In genomic region chrX:21658746-21659145, GRCh38 we compare ENCODE assay signal across 10 cellular contexts. TPM values are rescaled to one million over a fixed set of nuclear protein-coding genes. Genes with fewer than 3 reads are reported as not detected.
A peak's percentile ranks its signal among the peaks of the same experiment; 100 is the strongest.
DNase-seq lines count a peak whose midpoint lies in the region; ATAC-seq and TF ChIP-seq lines count a peak whose summit lies in the region.
"Had no signal": no experiment of that assay in that cellular context is flagged by ENCODE, and none has a peak within 500 bp of the region (broad histone marks: within the 10 kb centered on the region; RNA-seq: fewer than 3 reads in every experiment).

No MANE protein-coding gene starts in this region.

- H3K27me3 Mint-ChIP-seq in activated naive CD4-positive, alpha-beta T cell treated with anti-CD3 and anti-CD28 coated beads, Interleukin-2, amount 10 ng/mL, durations not matched to agents 7 days and 5 days: peaks cover 20% of the 10 kb centered on the region
- H3K27me3 Mint-ChIP-seq in activated naive CD8-positive, alpha-beta T cell treated with anti-CD3 and anti-CD28 coated beads, Interleukin-2, amount 50 U/mL, for 24 hours: peaks cover 12% of the 10 kb centered on the region

- H3K36me3 ChIP-seq in suprapubic skin: no peaks in the 10 kb centered on the region

- peak overlapping the region; percentile 19 for H3K27ac Mint-ChIP-seq in activated naive CD4-positive, alpha-beta T cell treated with anti-CD3 and anti-CD28 coated beads, Interleukin-2, amount 10 ng/mL, durations not matched to agents 7 days and 5 days
- no peak overlapping the region for H3K27ac Mint-ChIP-seq in activated naive CD8-positive, alpha-beta T cell treated with anti-CD3 and anti-CD28 coated beads, Interleukin-2, amount 50 U/mL, for 24 hours

- H3K9me3 Mint-ChIP-seq in activated naive CD4-positive, alpha-beta T cell treated with anti-CD3 and anti-CD28 coated beads, Interleukin-2, amount 10 ng/mL, durations not matched to agents 7 days and 5 days: no peaks in the 10 kb centered on the region
- no peaks in the 10 kb centered on the region for H3K9me3 Mint-ChIP-seq in activated naive CD8-positive, alpha-beta T cell treated with anti-CD3 and anti-CD28 coated beads, Interleukin-2, amount 50 U/mL, for 24 hours

- no peak for TF ChIP-seq EP300 in suprapubic skin (IDR thresholded peaks at IDR 0.05)

- H3K9me3 ChIP-seq in suprapubic skin: no peaks in the 10 kb centered on the region

- TF ChIP-seq CTCF in suprapubic skin (IDR thresholded peaks at IDR 0.05): no peak

- no peak overlapping the region for H3K27ac ChIP-seq in suprapubic skin

- peaks cover 17% of the 10 kb centered on the region for H3K27me3 ChIP-seq in suprapubic skin

- peak overlapping the region; percentile 44 for H3K4me3 ChIP-seq in suprapubic skin

- DNase-seq in activated naive CD4-positive, alpha-beta T cell treated with anti-CD3 and anti-CD28 coated beads, Interleukin-2, amount 10 ng/mL, durations not matched to agents 7 days and 5 days: peak; percentile 26
- DNase-seq in activated naive CD4-positive, alpha-beta T cell treated with Interleukin-2 at 50 U/mL for 16 hours: no peak
- no peak for DNase-seq in activated naive CD8-positive, alpha-beta T cell treated with anti-CD3 and anti-CD28 coated beads, Interleukin-2, amount 50 U/mL, for 24 hours
- DNase-seq in iPS-NIHi7 (ENCODE audit: extremely low spot score) (peak; percentile 61), suprapubic skin (ENCODE audit: low spot score in 2 of 2) (no peak), NCI-H526 (lab: John Stamatoyannopoulos, UW) (no peak), cortex of kidney (lab: John Stamatoyannopoulos, UW) (no peak), kidney tubule cell (ENCODE audit: low spot score) (no peak)
- DNase-seq: midbrain, NCI-H1105 had no signal

- peak overlapping the region; percentile 65 for H3K4me3 Mint-ChIP-seq in activated naive CD4-positive, alpha-beta T cell treated with anti-CD3 and anti-CD28 coated beads, Interleukin-2, amount 10 ng/mL, durations not matched to agents 7 days and 5 days
- H3K4me3 Mint-ChIP-seq in activated naive CD8-positive, alpha-beta T cell treated with anti-CD3 and anti-CD28 coated beads, Interleukin-2, amount 50 U/mL, for 24 hours: peak overlapping the region; percentile 52

- H3K4me1 ChIP-seq in suprapubic skin: no peaks in the 10 kb centered on the region

- TF ChIP-seq POLR2A in suprapubic skin (IDR thresholded peaks at IDR 0.05): no peak

- ATAC-seq in activated naive CD8-positive, alpha-beta T cell treated with anti-CD3 and anti-CD28 coated beads, Interleukin-2, amount 50 U/mL, for 24 hours: no peak

- CTCF ChIA-PET in activated naive CD4-positive, alpha-beta T cell treated with anti-CD3 and anti-CD28 coated beads, Interleukin-2, amount 10 ng/mL, durations not matched to agents 7 days and 5 days (lab: Charles Lee): no interaction called here

- peaks cover 9% of the 10 kb centered on the region for H3K4me1 Mint-ChIP-seq in activated naive CD4-positive, alpha-beta T cell treated with anti-CD3 and anti-CD28 coated beads, Interleukin-2, amount 10 ng/mL, durations not matched to agents 7 days and 5 days
- H3K4me1 Mint-ChIP-seq in activated naive CD8-positive, alpha-beta T cell treated with anti-CD3 and anti-CD28 coated beads, Interleukin-2, amount 50 U/mL, for 24 hours: peaks cover 4% of the 10 kb centered on the region

- 50% methylated on average over 18 of the region's 23 CpGs for WGBS in suprapubic skin

- H3K36me3 Mint-ChIP-seq in activated naive CD4-positive, alpha-beta T cell treated with anti-CD3 and anti-CD28 coated beads, Interleukin-2, amount 10 ng/mL, durations not matched to agents 7 days and 5 days: peaks cover 4% of the 10 kb centered on the region
- no peaks in the 10 kb centered on the region for H3K36me3 Mint-ChIP-seq in activated naive CD8-positive, alpha-beta T cell treated with anti-CD3 and anti-CD28 coated beads, Interleukin-2, amount 50 U/mL, for 24 hours (ENCODE audit: low read depth)

RNA-seq across cellular contexts. Expression of gene KLHL34, which starts 0.6 kb away (rescaled TPM):
- under 1 TPM in 3 of 4 donors, not detected in 1; 0.10 to 0.81 (median 0.32) TPM for total RNA-seq in suprapubic skin

Comparison
In these comparisons a context has a peak if more than half of its experiments do, and no peak if none do; other contexts are left out.
1. DNase-seq: peak in activated naive CD4-positive, alpha-beta T cell treated with anti-CD3 and anti-CD28 coated beads, Interleukin-2, amount 10 ng/mL, durations not matched to agents 7 days and 5 days (single experiment) and iPS-NIHi7 (single experiment); none in activated naive CD4-positive, alpha-beta T cell treated with Interleukin-2 at 50 U/mL for 16 hours (single experiment), activated naive CD8-positive, alpha-beta T cell treated with anti-CD3 and anti-CD28 coated beads, Interleukin-2, amount 50 U/mL, for 24 hours (single experiment), suprapubic skin (0 of 2), NCI-H526 (0 of 2), cortex of kidney (single experiment) and kidney tubule cell (single experiment).